In genomic region chr4:53645108-53645507, GRCh38 we compare ENCODE assay signal across 21 cellular contexts. TPM values are rescaled to one million over a fixed set of nuclear protein-coding genes. Genes with fewer than 3 reads are reported as not detected.
DNase-seq lines count a peak whose midpoint lies in the region; ATAC-seq and TF ChIP-seq lines count a peak whose summit lies in the region.
"Had no signal": no experiment of that assay in that cellular context is flagged by ENCODE, and none has a peak within 500 bp of the region (broad histone marks: within the 10 kb centered on the region; RNA-seq: fewer than 3 reads in every experiment).

No MANE protein-coding gene starts in this region.

- peaks cover 0 to 6% (median 3%) of the 10 kb centered on the region in 4 donors for H3K4me1 ChIP-seq in Peyer's patch
- no peaks in the 10 kb centered on the region for H3K4me1 ChIP-seq in smooth muscle cell (ENCODE audit: low read depth)
- H3K4me1 ChIP-seq: foreskin keratinocyte had no signal

- DNase-seq in Calu3: no peak
- no peak for DNase-seq in Peyer's patch
- DNase-seq in left lobe of liver (ENCODE audit: low spot score): peak; percentile 56
- no peak for DNase-seq in smooth muscle cell (lab: John Stamatoyannopoulos, UW; ENCODE audit: unreplicated experiment)
- no peak for DNase-seq in MG63
- DNase-seq in glutamatergic neuron: no peak
- DNase-seq: activated CD8-positive, alpha-beta T cell treated with anti-CD3 and anti-CD28 coated beads, Interleukin-2, amount 10 ng/mL, durations not matched to agents 7 days and 5 days; activated naive CD4-positive, alpha-beta T cell treated with Interleukin-2 at 50 U/mL for 16 hours; activated T-cell treated with anti-CD3 and anti-CD28 coated beads, Interleukin-2, amount 50 U/mL, for 24 hours; amniotic stem cell; CD4-positive, alpha-beta T cell; DND-41; kidney glomerular epithelial cell; stimulated activated CD4-positive, alpha-beta T cell treated with anti-CD3 and anti-CD28 coated beads, Interleukin-4, amount 100 ng/mL, for 4 hours; T1000 had no signal

- H3K9me3 ChIP-seq in Peyer's patch (no peaks in the 10 kb centered on the region), smooth muscle cell (replicated peaks; ENCODE audit: low read depth) (no peaks in the 10 kb centered on the region), MG63 (no peaks in the 10 kb centered on the region)

- BruUV-seq in Calu3 (replicated peaks; lab: Mats Ljungman, UMichigan): no TSS peak

- H3K27me3 ChIP-seq in Peyer's patch: no peaks in the 10 kb centered on the region
- no peaks in the 10 kb centered on the region for H3K27me3 ChIP-seq in smooth muscle cell (ENCODE audit: low read depth)
- H3K27me3 ChIP-seq in MG63: no peaks in the 10 kb centered on the region
- H3K27me3 ChIP-seq: cardiac muscle cell, foreskin keratinocyte had no signal

- H3K4me3 ChIP-seq in Peyer's patch: no peak overlapping the region
- no peak overlapping the region for H3K4me3 ChIP-seq in smooth muscle cell
- no peak overlapping the region for H3K4me3 ChIP-seq in MG63
- H3K4me3 ChIP-seq: cardiac muscle cell, SK-N-MC had no signal

- 90% methylated on average over 3 of the region's 3 CpGs for WGBS in smooth muscle cell (ENCODE audit: low lambda C conversion rate)

- H3K79me2 ChIP-seq in smooth muscle cell (ENCODE audit: low read depth): no peaks in the 10 kb centered on the region

- intact Hi-C loops in Calu3 (cut with micrococcal nuclease; ENCODE audit: unreplicated experiment): no loop called here

- no peaks in the 10 kb centered on the region for H3F3A ChIP-seq in smooth muscle cell (ENCODE audit: low read depth)

- no peaks in the 10 kb centered on the region for H4K20me1 ChIP-seq in smooth muscle cell (ENCODE audit: low read depth)

- H3K4me3 Mint-ChIP-seq in Calu3 (ENCODE audit: low read depth, unreplicated experiment) (no peak overlapping the region), glutamatergic neuron (ENCODE audit: unreplicated experiment) (no peak overlapping the region)
- H3K4me3 Mint-ChIP-seq: activated CD8-positive, alpha-beta T cell treated with anti-CD3 and anti-CD28 coated beads, Interleukin-2, amount 10 ng/mL, durations not matched to agents 7 days and 5 days; activated T-cell treated with anti-CD3 and anti-CD28 coated beads, Interleukin-2, amount 50 U/mL, for 24 hours; CD4-positive, alpha-beta T cell; dendritic cell treated with granulocyte-macrophage colony-stimulating factor and Interleukin-4, amounts not matched to agents 40 ng/mL and 50 ng/mL, for 4 days; neural crest cell had no signal

- no peak for TF ChIP-seq POLR2A in Peyer's patch (IDR thresholded peaks at IDR 0.05)

- peak overlapping the region in 3 of 4 donors; percentile 30 to 82 (median 53) for H3K27ac ChIP-seq in Peyer's patch
- H3K27ac ChIP-seq in smooth muscle cell (ENCODE audit: low read depth): peak overlapping the region; percentile 22
- H3K27ac ChIP-seq: cardiac muscle cell, foreskin keratinocyte, SK-N-MC had no signal

- H3K36me3 ChIP-seq in Peyer's patch: no peaks in the 10 kb centered on the region
- H3K36me3 ChIP-seq in smooth muscle cell (ENCODE audit: low read depth): no peaks in the 10 kb centered on the region
- H3K36me3 ChIP-seq in MG63: no peaks in the 10 kb centered on the region
- H3K36me3 ChIP-seq: cardiac muscle cell had no signal

- H3K4me2 ChIP-seq in smooth muscle cell: no peak overlapping the region

- H2AFZ ChIP-seq in smooth muscle cell (ENCODE audit: low read depth): no peak overlapping the region

- H3K9ac ChIP-seq in smooth muscle cell (ENCODE audit: low read depth): no peak overlapping the region

- H3K27me3 Mint-ChIP-seq in Calu3 (ENCODE audit: unreplicated experiment) (no peaks in the 10 kb centered on the region), glutamatergic neuron (ENCODE audit: unreplicated experiment) (no peaks in the 10 kb centered on the region)
- H3K27me3 Mint-ChIP-seq: dendritic cell treated with granulocyte-macrophage colony-stimulating factor and Interleukin-4, amounts not matched to agents 40 ng/mL and 50 ng/mL, for 4 days had no signal

- H3K9me3 Mint-ChIP-seq in Calu3 (ENCODE audit: low read depth, unreplicated experiment) (no peaks in the 10 kb centered on the region), glutamatergic neuron (ENCODE audit: unreplicated experiment) (peaks cover 2% of the 10 kb centered on the region)
- H3K9me3 Mint-ChIP-seq: activated T-cell treated with anti-CD3 and anti-CD28 coated beads, Interleukin-2, amount 50 U/mL, for 24 hours; CD4-positive, alpha-beta T cell; dendritic cell treated with granulocyte-macrophage colony-stimulating factor and Interleukin-4, amounts not matched to agents 40 ng/mL and 50 ng/mL, for 4 days; neural crest cell had no signal

- peaks cover 48% of the 10 kb centered on the region for H3K4me1 Mint-ChIP-seq in Calu3 (ENCODE audit: low read depth, unreplicated experiment)
- H3K4me1 Mint-ChIP-seq in glutamatergic neuron (ENCODE audit: low read depth, unreplicated experiment): peaks cover 4% of the 10 kb centered on the region

- CTCF ChIA-PET in Calu3 (lab: Charles Lee): no interaction called here

- H3K27ac Mint-ChIP-seq in Calu3 (ENCODE audit: unreplicated experiment) (peak overlapping the region; percentile 69), glutamatergic neuron (ENCODE audit: unreplicated experiment) (no peak overlapping the region)
- H3K27ac Mint-ChIP-seq: activated CD8-positive, alpha-beta T cell treated with anti-CD3 and anti-CD28 coated beads, Interleukin-2, amount 10 ng/mL, durations not matched to agents 7 days and 5 days; activated T-cell treated with anti-CD3 and anti-CD28 coated beads, Interleukin-2, amount 50 U/mL, for 24 hours; CD4-positive, alpha-beta T cell; dendritic cell treated with granulocyte-macrophage colony-stimulating factor and Interleukin-4, amounts not matched to agents 40 ng/mL and 50 ng/mL, for 4 days had no signal

- H3K36me3 Mint-ChIP-seq in Calu3 (ENCODE audit: insufficient read depth, unreplicated experiment): peaks cover 5% of the 10 kb centered on the region
- no peaks in the 10 kb centered on the region for H3K36me3 Mint-ChIP-seq in glutamatergic neuron (ENCODE audit: unreplicated experiment)

- no peak for TF ChIP-seq CTCF in Calu3 (IDR thresholded peaks at IDR 0.05; ENCODE audit: unreplicated experiment)
- TF ChIP-seq CTCF in Peyer's patch (IDR thresholded peaks at IDR 0.05): no peak
- TF ChIP-seq CTCF in smooth muscle cell (IDR thresholded peaks at IDR 0.05; ENCODE audit: borderline replicate concordance, insufficient read depth, poor library complexity, severe bottlenecking): no peak
- no peak for TF ChIP-seq CTCF in glutamatergic neuron (IDR thresholded peaks at IDR 0.05; ENCODE audit: partially characterized antibody, unreplicated experiment)

- ATAC-seq in left lobe of liver (peak; percentile 71), HG02623 (IDR thresholded peaks at IDR 0.05; ENCODE audit: unreplicated experiment) (no peak)
- ATAC-seq: activated CD8-positive, alpha-beta T cell treated with anti-CD3 and anti-CD28 coated beads, Interleukin-2, amount 10 ng/mL, durations not matched to agents 7 days and 5 days had no signal

RNA-seq across cellular contexts. Expression of gene LNX1, which starts 53.8 kb away (rescaled TPM):
- total RNA-seq in Calu3 (2022) (4.2 and 4.3 TPM in 2 replicates), Peyer's patch (10 to 100 TPM; 18.4 to 55.3 (median 31.9) TPM), left lobe of liver (7.0 TPM), smooth muscle cell (4.3 and 4.6 TPM in 2 replicates), glutamatergic neuron (ENCODE audit: unreplicated experiment) (0.10 TPM)
- 2.3 and 3.5 TPM in 2 replicates for polyA plus RNA-seq in smooth muscle cell
- 7.4 and 16.5 TPM in 2 replicates for total RNA-seq in MG63 (2014; rRNA removed; shearing (Covaris generic); ENCODE audit: low replicate concordance)
- total RNA-seq: activated CD8-positive, alpha-beta T cell treated with anti-CD3 and anti-CD28 coated beads, Interleukin-2, amount 10 ng/mL, durations not matched to agents 7 days and 5 days; CD4-positive, alpha-beta T cell; neural crest cell had no signal
